ENCODE assay signal across 8 cellular contexts in the genomic region with DNA sequence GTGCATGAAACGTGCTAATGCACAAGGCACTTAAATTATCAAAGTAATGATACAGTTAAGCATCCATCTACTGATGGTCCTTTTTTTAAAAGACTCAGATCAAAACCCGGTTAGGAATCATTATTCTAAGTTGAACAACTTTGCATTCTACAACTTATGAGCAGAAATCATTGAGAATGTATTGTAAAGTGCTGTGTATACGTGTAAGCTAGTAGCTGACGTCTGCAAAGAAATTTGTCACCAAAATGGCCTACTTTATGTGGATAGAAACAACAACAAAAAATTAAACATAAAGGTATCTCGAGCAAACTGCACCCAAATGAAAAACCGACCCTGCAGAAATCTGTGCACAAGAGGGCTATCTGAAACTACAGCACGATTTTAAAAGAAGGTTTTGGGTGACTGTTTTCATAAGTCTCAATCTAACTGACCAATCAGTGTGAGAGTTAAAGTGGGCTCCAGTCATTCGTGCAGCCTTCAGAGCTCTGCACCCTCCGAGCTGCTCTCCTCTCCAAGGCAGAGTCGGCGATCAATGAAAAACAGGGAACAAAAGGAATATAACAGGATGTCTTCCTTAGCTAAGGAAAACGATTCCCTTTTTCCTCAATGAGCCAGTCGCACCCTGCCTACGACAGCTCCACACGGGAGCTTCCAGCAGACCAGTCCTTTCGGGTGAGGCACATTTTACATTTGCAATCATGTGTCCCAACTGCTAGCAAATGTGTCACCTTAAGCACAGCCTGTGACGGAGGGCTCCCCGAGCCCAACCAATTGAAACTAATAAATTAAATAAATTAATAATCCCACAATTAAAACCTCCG.
DNase-seq lines count a peak whose midpoint lies in the region; ATAC-seq, FAIRE-seq and TF ChIP-seq lines count a peak whose summit lies in the region.

No MANE protein-coding gene starts in this region.

- peaks cover 6% of the 10 kb centered on the region for H3K36me3 Mint-ChIP-seq in stimulated activated naive CD8-positive, alpha-beta T cell treated with anti-CD3 and anti-CD28 coated beads, Interleukin-15, Interleukin-2, amounts not matched to agents 100 ng/mL and 50 ng/mL, for 24 hours (ENCODE audit: low read depth)

- H3K4me3 Mint-ChIP-seq in stimulated activated naive CD8-positive, alpha-beta T cell treated with anti-CD3 and anti-CD28 coated beads, Interleukin-15, Interleukin-2, amounts not matched to agents 100 ng/mL and 50 ng/mL, for 24 hours = peak overlapping the region; percentile 90

- ATAC-seq in stimulated activated naive CD8-positive, alpha-beta T cell treated with anti-CD3 and anti-CD28 coated beads, Interleukin-15, Interleukin-2, amounts not matched to agents 100 U/mL and 50 U/mL, for 24 hours = no peak
- peak; percentile 34 for ATAC-seq in HG03280 (IDR thresholded peaks at IDR 0.05; ENCODE audit: unreplicated experiment)

- TF ChIP-seq POLR2A in H54 (IDR thresholded peaks at IDR 0.05; ENCODE audit: low read depth, low read length) = no peak

- H3K27me3 ChIP-seq in SJSA1 (replicated peaks) (no peaks in the 10 kb centered on the region), keratinocyte (ENCODE audit: control insufficient read depth, extremely low read depth, insufficient read depth, low read length) (no peaks in the 10 kb centered on the region), skeletal muscle tissue (ENCODE audit: control insufficient read depth in 3 of 3, insufficient read depth in 3 of 3, low read length in 3 of 3) (no peaks in the 10 kb centered on the region)

- no peaks in the 10 kb centered on the region for H3K79me2 ChIP-seq in keratinocyte (ENCODE audit: control insufficient read depth, insufficient read depth, low read length)

- TF ChIP-seq CTCF in keratinocyte (optimal IDR thresholded peaks at IDR 0.05 in 1 of 3, IDR thresholded peaks at IDR 0.05 in 1 of 3, conservative IDR thresholded peaks at IDR 0.05 in 1 of 3; ENCODE audit: extremely low read depth in 1 of 3, insufficient read depth in 2 of 3, low read length in 3 of 3) = no peak

- no peaks in the 10 kb centered on the region for H3K9me3 Mint-ChIP-seq in stimulated activated naive CD8-positive, alpha-beta T cell treated with anti-CD3 and anti-CD28 coated beads, Interleukin-15, Interleukin-2, amounts not matched to agents 100 ng/mL and 50 ng/mL, for 24 hours

- H3K36me3 ChIP-seq in SJSA1 = peaks cover 3% of the 10 kb centered on the region
- no peaks in the 10 kb centered on the region for H3K36me3 ChIP-seq in keratinocyte (ENCODE audit: control insufficient read depth in 2 of 2, extremely low read depth in 1 of 2, insufficient read depth in 2 of 2, low read length in 2 of 2)
- H3K36me3 ChIP-seq in skeletal muscle tissue (ENCODE audit: control insufficient read depth in 3 of 3, insufficient read depth in 3 of 3, low read length in 3 of 3) = no peaks in the 10 kb centered on the region

- dilution Hi-C loops in keratinocyte (cut with MboI; ENCODE audit: extremely low pct_ligation_motif_present, low sequenced_read_pairs) = no loop called here

- no peaks in the 10 kb centered on the region; the same call in 1 of the 2 replicates for H3K9me3 ChIP-seq in SJSA1 (replicated peaks)
- no peaks in the 10 kb centered on the region for H3K9me3 ChIP-seq in keratinocyte (ENCODE audit: control insufficient read depth, low read depth, low read length)
- H3K9me3 ChIP-seq in skeletal muscle tissue (ENCODE audit: control insufficient read depth in 3 of 3, low read length in 3 of 3) = no peaks in the 10 kb centered on the region

- H3K27ac ChIP-seq in SJSA1 = peak overlapping the region; percentile 88
- peak overlapping the region; percentile 56 for H3K27ac ChIP-seq in keratinocyte (ENCODE audit: control insufficient read depth, insufficient read depth, low read length)
- peak overlapping the region; percentile 80 for H3K27ac ChIP-seq in skeletal muscle tissue (ENCODE audit: low read depth, low read length)

- DNase-seq in stimulated activated naive CD8-positive, alpha-beta T cell treated with anti-CD3 and anti-CD28 coated beads, Interleukin-15, Interleukin-2, amounts not matched to agents 100 U/mL and 50 U/mL, for 24 hours = no peak
- DNase-seq in SJSA1 (ENCODE audit: low read depth in 1 of 2, low spot score in 2 of 2) (peak in 1 of 2 experiments; percentile 61), cerebellar cortex (ENCODE audit: low spot score) (peak; percentile 83), keratinocyte (ENCODE audit: low read depth, low spot score) (no peak), H54 (ENCODE audit: insufficient read length, low spot score) (no peak)

- peak overlapping the region; percentile 94 for H3K27ac Mint-ChIP-seq in stimulated activated naive CD8-positive, alpha-beta T cell treated with anti-CD3 and anti-CD28 coated beads, Interleukin-15, Interleukin-2, amounts not matched to agents 100 ng/mL and 50 ng/mL, for 24 hours

- H3K4me1 ChIP-seq in SJSA1 (replicated peaks) = peaks cover 26% of the 10 kb centered on the region
- H3K4me1 ChIP-seq in keratinocyte (ENCODE audit: control insufficient read depth, extremely low read depth, insufficient read depth, low read length) = peaks cover 14% of the 10 kb centered on the region
- peaks cover 17 to 22% (median 17%) of the 10 kb centered on the region in 3 donors for H3K4me1 ChIP-seq in skeletal muscle tissue (ENCODE audit: control insufficient read depth in 3 of 3, insufficient read depth in 3 of 3, low read length in 3 of 3)

- peak overlapping the region; percentile 99 for H3K4me2 ChIP-seq in keratinocyte (ENCODE audit: control insufficient read depth, extremely low read depth, insufficient read depth, low read depth, low read length)

- peak overlapping the region; percentile 87 for H2AFZ ChIP-seq in keratinocyte (ENCODE audit: control insufficient read depth, low read length)

- H3K27me3 Mint-ChIP-seq in stimulated activated naive CD8-positive, alpha-beta T cell treated with anti-CD3 and anti-CD28 coated beads, Interleukin-15, Interleukin-2, amounts not matched to agents 100 ng/mL and 50 ng/mL, for 24 hours = no peaks in the 10 kb centered on the region

- H3K9me1 ChIP-seq in keratinocyte (ENCODE audit: control insufficient read depth, extremely low read depth, insufficient read depth, low read length) = no peaks in the 10 kb centered on the region

- peak overlapping the region; percentile 89 for H3K4me3 ChIP-seq in SJSA1
- peak overlapping the region; percentile 63 to 84 (median 77) for H3K4me3 ChIP-seq in keratinocyte (ENCODE audit: control insufficient read depth in 2 of 3, extremely low read depth in 1 of 3, insufficient read depth in 2 of 3, low read depth in 1 of 3, low read length in 3 of 3)
- H3K4me3 ChIP-seq in skeletal muscle tissue (ENCODE audit: low read length in 3 of 3) = peak overlapping the region; percentile 80 to 90 (median 87)

- no peak for FAIRE-seq in keratinocyte (lab: Jason Lieb, UNC)
- no peak for FAIRE-seq in H54 (lab: Jason Lieb, UNC)

- H3K9ac ChIP-seq in keratinocyte (ENCODE audit: control insufficient read depth, extremely low read depth, insufficient read depth, low read length) = peak overlapping the region; percentile 82
- H3K9ac ChIP-seq in skeletal muscle tissue (ENCODE audit: low read depth in 1 of 3, low read length in 3 of 3) = peak overlapping the region; percentile 82 to 92 (median 90)

- H4K20me1 ChIP-seq in keratinocyte (ENCODE audit: control insufficient read depth, extremely low read depth, insufficient read depth, low read length) = no peaks in the 10 kb centered on the region

- H3K4me1 Mint-ChIP-seq in stimulated activated naive CD8-positive, alpha-beta T cell treated with anti-CD3 and anti-CD28 coated beads, Interleukin-15, Interleukin-2, amounts not matched to agents 100 ng/mL and 50 ng/mL, for 24 hours (ENCODE audit: low read depth) = peaks cover 87% of the 10 kb centered on the region
